In genomic region chr15:40743921-40744809, GRCh38 we compare ENCODE assay signal across 8 cellular contexts. TPM values are rescaled to one million over a fixed set of nuclear protein-coding genes. Genes with fewer than 3 reads are reported as not detected.
DNase-seq lines count a peak whose midpoint lies in the region; ATAC-seq and TF ChIP-seq lines count a peak whose summit lies in the region.

No MANE protein-coding gene starts in this region.

- peaks cover 26 to 81% of the 10 kb centered on the region in 2 donors for H3K36me3 ChIP-seq in neuronal stem cell (replicated peaks in 1 of 2; ENCODE audit: control insufficient read depth in 2 of 2, insufficient read depth in 2 of 2, low read length in 2 of 2)

- H4K8ac ChIP-seq in neuronal stem cell (ENCODE audit: low read depth, low read length), result no peak overlapping the region

- TF ChIP-seq CTCF in GM10266 (IDR thresholded peaks at IDR 0.05; ENCODE audit: control insufficient read depth, insufficient read depth, low read depth, missing control alignments) (no peak), RWPE1 (conservative IDR thresholded peaks at IDR 0.05; ENCODE audit: low read depth) (no peak), astrocyte of the spinal cord (IDR thresholded peaks at IDR 0.05; ENCODE audit: low read depth, low read length) (no peak)

- H4K91ac ChIP-seq in neuronal stem cell (ENCODE audit: low read depth, low read length, poor library complexity), result no peak overlapping the region

- POLR2A ChIA-PET in RWPE1 (lab: Yijun Ruan, JAX; ENCODE audit: low non-redundant PET), result no interaction called here

- peak overlapping the region; percentile 86 for H3K27ac ChIP-seq in RWPE1
- no peak overlapping the region for H3K27ac ChIP-seq in neuronal stem cell (replicated peaks; ENCODE audit: low read length)

- no peak overlapping the region for H2AFZ ChIP-seq in neuronal stem cell (ENCODE audit: low read length)

- in situ Hi-C loops in astrocyte of the spinal cord (cut with HindIII; ENCODE audit: low sequenced_read_pairs), result no loop called here

- H2AK5ac ChIP-seq in neuronal stem cell (ENCODE audit: low read depth, low read length), result no peak overlapping the region

- H3K27me3 ChIP-seq in neuronal stem cell (ENCODE audit: control insufficient read depth in 3 of 3, insufficient read depth in 3 of 3, low read depth in 1 of 3, low read length in 3 of 3), result no peaks in the 10 kb centered on the region

- no peak overlapping the region for H2BK12ac ChIP-seq in neuronal stem cell (ENCODE audit: low read length)

- H3K4me3 ChIP-seq in astrocyte of the spinal cord (ENCODE audit: low read depth, low read length) (no peak overlapping the region), neuronal stem cell (ENCODE audit: low read length in 2 of 2) (no peak overlapping the region)

- no peak overlapping the region for H3K18ac ChIP-seq in neuronal stem cell (ENCODE audit: low read length)

- no peak overlapping the region for H2BK5ac ChIP-seq in neuronal stem cell (ENCODE audit: low read length)

- H2BK120ac ChIP-seq in neuronal stem cell (ENCODE audit: low read depth, low read length), result no peak overlapping the region

- no peaks in the 10 kb centered on the region for H3K9me3 ChIP-seq in neuronal stem cell (replicated peaks in 1 of 2; ENCODE audit: control insufficient read depth in 2 of 2, insufficient read depth in 1 of 2, low read depth in 1 of 2, low read length in 2 of 2)

- H3K4me2 ChIP-seq in neuronal stem cell (ENCODE audit: insufficient read depth, low read length, poor library complexity, severe bottlenecking), result no peak overlapping the region

- H3K14ac ChIP-seq in neuronal stem cell (ENCODE audit: low read length), result no peak overlapping the region

- WGBS in neuronal stem cell (ENCODE audit: extremely low coverage in 2 of 2, insufficient read length in 2 of 2, insufficient replicate concordance in 1 of 2), 2 donors, result no CpG with 5 or more reads among the region's 12 CpGs

- no peaks in the 10 kb centered on the region for H3K79me1 ChIP-seq in neuronal stem cell (ENCODE audit: low read depth, low read length)

- DNase-seq in GM10266 (ENCODE audit: extremely low spot score) (peak; percentile 54), RWPE1 (ENCODE audit: low spot score) (peak; percentile 83), astrocyte of the spinal cord (ENCODE audit: low read depth, low spot score) (peak; percentile 18), neuronal stem cell (ENCODE audit: low spot score) (no peak), NCI-H2107 treated with DMSO at 0.1 percent for 48 hours (lab: John Stamatoyannopoulos, UW; ENCODE audit: unreplicated experiment) (no peak)

- CTCF ChIA-PET in RWPE1 (lab: Yijun Ruan, JAX), result interaction anchor here (0.6 to 1.1 kb wide), 10 partner anchors 18 to 197 kb away, joined by 3 to 8 read pairs (median 4); partner anchors contain the start of gene GCHFR

- H3K4me1 ChIP-seq in neuronal stem cell (ENCODE audit: control insufficient read depth in 2 of 2, insufficient read depth in 1 of 2, low read depth in 1 of 2, low read length in 2 of 2), result peaks cover 3 to 5% of the 10 kb centered on the region in 2 donors

- ATAC-seq in GM19463 (IDR thresholded peaks at IDR 0.05; ENCODE audit: unreplicated experiment) (no peak), HG03342 (IDR thresholded peaks at IDR 0.05; ENCODE audit: unreplicated experiment) (no peak), GM21737 (IDR thresholded peaks at IDR 0.05; ENCODE audit: unreplicated experiment) (no peak)

- no peak overlapping the region for H3K4ac ChIP-seq in neuronal stem cell (ENCODE audit: low read length)

- H3K9ac ChIP-seq in neuronal stem cell (ENCODE audit: low read depth, low read length, poor library complexity), result peak overlapping the region; percentile 54

- no peak overlapping the region for H2BK15ac ChIP-seq in neuronal stem cell (ENCODE audit: low read length)

- peak overlapping the region; percentile 74 for H3K23ac ChIP-seq in neuronal stem cell (ENCODE audit: low read depth, low read length, poor library complexity)

RNA-seq across cellular contexts. Expression of gene RMDN3, which starts 10.9 kb away (rescaled TPM):
- polyA plus RNA-seq in neuronal stem cell (2013, experiment 1 of 2), result 9.7 TPM
- 9.2 TPM for polyA plus RNA-seq in neuronal stem cell (2013, experiment 2 of 2)

RNA-seq across cellular contexts. Expression of gene GCHFR, which starts 19.7 kb away (rescaled TPM):
- 1.4 TPM for polyA plus RNA-seq in neuronal stem cell (2013, experiment 1 of 2)
- polyA plus RNA-seq in neuronal stem cell (2013, experiment 2 of 2), result 1.7 TPM

RNA-seq across cellular contexts. Expression of gene C15orf62, which starts 25.6 kb away (rescaled TPM):
- polyA plus RNA-seq in neuronal stem cell (2013, experiment 1 of 2), result 0.03 TPM
- not detected for polyA plus RNA-seq in neuronal stem cell (2013, experiment 2 of 2)

RNA-seq across cellular contexts. Expression of gene RAD51, which starts 49.2 kb away (rescaled TPM):
- 15.1 TPM for polyA plus RNA-seq in neuronal stem cell (2013, experiment 1 of 2)
- polyA plus RNA-seq in neuronal stem cell (2013, experiment 2 of 2), result 14.5 TPM

Comparison
In these comparisons a context has a peak if more than half of its experiments do, and no peak if none do; other contexts are left out.
1. DNase-seq: peak in GM10266 (single experiment), RWPE1 (single experiment) and astrocyte of the spinal cord (single experiment); none in neuronal stem cell (single experiment) and NCI-H2107 treated with DMSO at 0.1 percent for 48 hours (single experiment).